ENCODE assay signal across 1 cellular context in the genomic region with DNA sequence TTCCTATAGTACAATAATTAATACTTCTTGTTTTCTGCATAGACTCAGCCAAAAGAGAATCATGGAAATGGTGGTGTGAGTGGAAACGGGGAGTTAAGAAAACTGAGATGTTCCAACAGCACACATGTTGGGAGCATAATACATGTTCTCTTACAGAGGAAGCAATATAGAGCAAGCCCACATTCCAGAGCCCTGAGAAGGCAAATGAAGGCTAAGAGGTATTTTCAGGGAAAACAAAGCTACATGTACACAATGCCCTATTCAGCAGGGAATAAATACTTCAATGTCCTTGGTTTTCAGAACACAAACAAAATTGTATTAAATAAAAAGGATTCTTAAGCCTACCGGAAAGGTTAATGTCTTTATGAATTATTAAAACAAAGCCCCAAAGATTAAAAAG.
TF ChIP-seq lines count a peak whose summit lies in the region.

No MANE protein-coding gene starts in this region.

TF ChIP-seq in GM23338, 12 proteins besides CTCF, POLR2A, EP300 and RAD21 (continued from another document):
- no peak for TF ChIP-seq ZNF462 (CRISPR knock-in tag; IDR thresholded peaks at IDR 0.05)
- TF ChIP-seq ZNF331 (CRISPR knock-in tag; IDR thresholded peaks at IDR 0.05; ENCODE audit: low read depth), result no peak
- no peak for TF ChIP-seq NANOG (IDR thresholded peaks at IDR 0.05; ENCODE audit: borderline replicate concordance)
